Comparison of ENCODE assay signal across 17 cellular contexts in genomic region chr16:28184625-28185024, GRCh38. TPM values are rescaled to one million over a fixed set of nuclear protein-coding genes. Genes with fewer than 3 reads are reported as not detected.
DNase-seq lines count a peak whose midpoint lies in the region; ATAC-seq and TF ChIP-seq lines count a peak whose summit lies in the region.
"Had no signal": no experiment of that assay in that cellular context is flagged by ENCODE, and none has a peak within 500 bp of the region (broad histone marks: within the 10 kb centered on the region; RNA-seq: fewer than 3 reads in every experiment).

No MANE protein-coding gene starts in this region.

- H3K9me3 ChIP-seq in CD4-positive, alpha-beta T cell (ENCODE audit: control insufficient read depth, low read length) = no peaks in the 10 kb centered on the region
- H3K9me3 ChIP-seq in PC-3 (ENCODE audit: low read length) = no peaks in the 10 kb centered on the region

- no peaks in the 10 kb centered on the region for H3K27me3 Mint-ChIP-seq in activated CD8-positive, alpha-beta T cell treated with anti-CD3 and anti-CD28 coated beads for 36 hours
- H3K27me3 Mint-ChIP-seq in activated CD8-positive, alpha-beta T cell treated with anti-CD3 and anti-CD28 coated beads, Interleukin-2, amount 10 ng/mL, durations not matched to agents 7 days and 5 days (ENCODE audit: low read depth) = no peaks in the 10 kb centered on the region
- no peaks in the 10 kb centered on the region for H3K27me3 Mint-ChIP-seq in CD4-positive, alpha-beta T cell
- no peaks in the 10 kb centered on the region for H3K27me3 Mint-ChIP-seq in activated B cell treated with CpG ODN at 0.5 μM for 24 hours
- peaks cover 0 to 3% (median 2%) of the 10 kb centered on the region in 3 donors for H3K27me3 Mint-ChIP-seq in immature natural killer cell (ENCODE audit: low read depth in 3 of 3)

- H3K4me3 Mint-ChIP-seq in activated CD8-positive, alpha-beta T cell treated with anti-CD3 and anti-CD28 coated beads for 36 hours = no peak overlapping the region
- H3K4me3 Mint-ChIP-seq in activated CD8-positive, alpha-beta T cell treated with anti-CD3 and anti-CD28 coated beads, Interleukin-2, amount 10 ng/mL, durations not matched to agents 7 days and 5 days = no peak overlapping the region
- H3K4me3 Mint-ChIP-seq in CD4-positive, alpha-beta T cell = no peak overlapping the region
- no peak overlapping the region for H3K4me3 Mint-ChIP-seq in activated B cell treated with CpG ODN at 0.5 μM for 24 hours
- H3K4me3 Mint-ChIP-seq in immature natural killer cell = peak overlapping the region in 1 of 5 donors; percentile 25

- no peaks in the 10 kb centered on the region for H3F3A ChIP-seq in PC-3 (ENCODE audit: low read length, unreplicated experiment)

- H3K36me3 Mint-ChIP-seq in activated CD8-positive, alpha-beta T cell treated with anti-CD3 and anti-CD28 coated beads for 36 hours (ENCODE audit: low read depth) = peaks cover 81% of the 10 kb centered on the region
- H3K36me3 Mint-ChIP-seq in activated CD8-positive, alpha-beta T cell treated with anti-CD3 and anti-CD28 coated beads, Interleukin-2, amount 10 ng/mL, durations not matched to agents 7 days and 5 days (ENCODE audit: low read depth) = peaks cover 75% of the 10 kb centered on the region
- H3K36me3 Mint-ChIP-seq in CD4-positive, alpha-beta T cell (ENCODE audit: low read depth) = peaks cover 70% of the 10 kb centered on the region
- H3K36me3 Mint-ChIP-seq in activated B cell treated with CpG ODN at 0.5 μM for 24 hours (ENCODE audit: low read depth) (peaks cover 34% of the 10 kb centered on the region), immature natural killer cell (peaks cover 4 to 14% (median 7%) of the 10 kb centered on the region in 3 donors)

- peaks cover 3% of the 10 kb centered on the region for H3K9me3 Mint-ChIP-seq in activated CD8-positive, alpha-beta T cell treated with anti-CD3 and anti-CD28 coated beads for 36 hours
- peaks cover 3% of the 10 kb centered on the region for H3K9me3 Mint-ChIP-seq in activated CD8-positive, alpha-beta T cell treated with anti-CD3 and anti-CD28 coated beads, Interleukin-2, amount 10 ng/mL, durations not matched to agents 7 days and 5 days (ENCODE audit: insufficient read depth)
- H3K9me3 Mint-ChIP-seq in CD4-positive, alpha-beta T cell = peaks cover 2% of the 10 kb centered on the region
- peaks cover 3% of the 10 kb centered on the region for H3K9me3 Mint-ChIP-seq in activated B cell treated with CpG ODN at 0.5 μM for 24 hours
- no peaks in the 10 kb centered on the region for H3K9me3 Mint-ChIP-seq in immature natural killer cell

- peaks cover 88% of the 10 kb centered on the region for H3K4me1 Mint-ChIP-seq in activated CD8-positive, alpha-beta T cell treated with anti-CD3 and anti-CD28 coated beads for 36 hours (ENCODE audit: low read depth)
- peaks cover 91% of the 10 kb centered on the region for H3K4me1 Mint-ChIP-seq in activated CD8-positive, alpha-beta T cell treated with anti-CD3 and anti-CD28 coated beads, Interleukin-2, amount 10 ng/mL, durations not matched to agents 7 days and 5 days (ENCODE audit: low read depth)
- peaks cover 95% of the 10 kb centered on the region for H3K4me1 Mint-ChIP-seq in CD4-positive, alpha-beta T cell (ENCODE audit: low read depth)
- peaks cover 95% of the 10 kb centered on the region for H3K4me1 Mint-ChIP-seq in activated B cell treated with CpG ODN at 0.5 μM for 24 hours
- peaks cover 89 to 97% of the 10 kb centered on the region in 2 donors for H3K4me1 Mint-ChIP-seq in immature natural killer cell

- CTCF ChIA-PET in activated CD8-positive, alpha-beta T cell treated with anti-CD3 and anti-CD28 coated beads for 36 hours (lab: Charles Lee) = interaction anchor here (1.0 kb wide), 1 partner anchor 18 kb away, joined by 3 read pairs; no protein-coding TSS in a partner anchor
- CTCF ChIA-PET in activated CD8-positive, alpha-beta T cell treated with anti-CD3 and anti-CD28 coated beads, Interleukin-2, amount 10 ng/mL, durations not matched to agents 7 days and 5 days (lab: Charles Lee) = interaction anchor here (1.2 to 1.5 kb wide), 2 partner anchors 11 to 46 kb away, joined by 3 to 4 read pairs; no protein-coding TSS in a partner anchor
- CTCF ChIA-PET in CD4-positive, alpha-beta T cell (lab: Charles Lee) = interaction anchor here (1.6 to 1.8 kb wide), 2 partner anchors 9 to 48 kb away, joined by 3 to 5 read pairs; no protein-coding TSS in a partner anchor
- CTCF ChIA-PET in activated B cell treated with CpG ODN at 0.5 μM for 24 hours (lab: Charles Lee) = no interaction called here
- CTCF ChIA-PET in PC-3 (lab: Charles Lee) = no interaction called here

- no peak overlapping the region for H2AFZ ChIP-seq in PC-3 (ENCODE audit: low read length)

- ATAC-seq in activated CD8-positive, alpha-beta T cell treated with anti-CD3 and anti-CD28 coated beads for 36 hours = no peak
- no peak for ATAC-seq in activated CD8-positive, alpha-beta T cell treated with anti-CD3 and anti-CD28 coated beads, Interleukin-2, amount 10 ng/mL, durations not matched to agents 7 days and 5 days
- ATAC-seq in CD4-positive, alpha-beta T cell (ENCODE audit: poor library complexity) = no peak
- ATAC-seq in activated B cell treated with CpG ODN at 0.5 μM for 24 hours (ENCODE audit: low read depth) (no peak), PC-3 (no peak)
- ATAC-seq: Panc1, Right ventricle myocardium inferior had no signal

- peaks cover 17% of the 10 kb centered on the region for H3K4me1 ChIP-seq in PC-3 (ENCODE audit: insufficient read depth, low read length)

- no peak overlapping the region for H3K4me3 ChIP-seq in PC-3 (ENCODE audit: low read length)

- no peak overlapping the region for H3K9ac ChIP-seq in PC-3 (ENCODE audit: low read length)

- intact Hi-C loops in activated CD8-positive, alpha-beta T cell treated with anti-CD3 and anti-CD28 coated beads for 36 hours (cut with micrococcal nuclease) = no loop called here
- intact Hi-C loops in CD4-positive, alpha-beta T cell (cut with DNase I, micrococcal nuclease) = loop anchor here in 1 of 2 experiments (5.0 kb wide), 1 partner anchor 37 kb away; no protein-coding TSS in a partner anchor
- intact Hi-C loops in activated B cell treated with CpG ODN at 0.5 μM for 24 hours (cut with micrococcal nuclease) = no loop called here
- intact Hi-C loops in PC-3 (cut with micrococcal nuclease) = no loop called here

- POLR2A ChIA-PET in activated CD8-positive, alpha-beta T cell treated with anti-CD3 and anti-CD28 coated beads for 36 hours (lab: Charles Lee) = interaction anchor here (0.6 to 5.7 kb wide), 5 partner anchors 9 to 38 kb away, joined by 3 to 61 read pairs (median 5); partner anchors contain the start of gene XPO6
- POLR2A ChIA-PET in activated CD8-positive, alpha-beta T cell treated with anti-CD3 and anti-CD28 coated beads, Interleukin-2, amount 10 ng/mL, durations not matched to agents 7 days and 5 days (lab: Charles Lee) = no interaction called here
- POLR2A ChIA-PET in CD4-positive, alpha-beta T cell (lab: Charles Lee) = interaction anchor here (1.2 to 1.9 kb wide), 3 partner anchors 9 to 40 kb away, joined by 3 to 8 read pairs (median 6); no protein-coding TSS in a partner anchor
- POLR2A ChIA-PET in activated B cell treated with CpG ODN at 0.5 μM for 24 hours (lab: Charles Lee) (no interaction called here), PC-3 (lab: Charles Lee; ENCODE audit: unreplicated experiment) (no interaction called here)

- H3K27me3 ChIP-seq in CD4-positive, alpha-beta T cell (ENCODE audit: control insufficient read depth, insufficient read depth, low read length) = no peaks in the 10 kb centered on the region
- H3K27me3 ChIP-seq in PC-3 (ENCODE audit: low read length) = no peaks in the 10 kb centered on the region

- H3K79me2 ChIP-seq in PC-3 (ENCODE audit: low read length) = peaks cover 99% of the 10 kb centered on the region

- H3K27ac Mint-ChIP-seq in activated CD8-positive, alpha-beta T cell treated with anti-CD3 and anti-CD28 coated beads for 36 hours = peak overlapping the region; percentile 96
- no peak overlapping the region for H3K27ac Mint-ChIP-seq in activated CD8-positive, alpha-beta T cell treated with anti-CD3 and anti-CD28 coated beads, Interleukin-2, amount 10 ng/mL, durations not matched to agents 7 days and 5 days
- H3K27ac Mint-ChIP-seq in CD4-positive, alpha-beta T cell = peak overlapping the region; percentile 85
- peak overlapping the region; percentile 62 for H3K27ac Mint-ChIP-seq in activated B cell treated with CpG ODN at 0.5 μM for 24 hours
- peak overlapping the region in 4 of 6 donors; percentile 30 to 80 (median 68) for H3K27ac Mint-ChIP-seq in immature natural killer cell

- no peak overlapping the region for H3K27ac ChIP-seq in CD4-positive, alpha-beta T cell (ENCODE audit: low read depth, low read length)
- no peak overlapping the region for H3K27ac ChIP-seq in PC-3 (ENCODE audit: low read length)

- TF ChIP-seq CTCF in activated CD8-positive, alpha-beta T cell treated with anti-CD3 and anti-CD28 coated beads for 36 hours (IDR thresholded peaks at IDR 0.05) = no peak
- no peak for TF ChIP-seq CTCF in CD4-positive, alpha-beta T cell (IDR thresholded peaks at IDR 0.05)
- no peak for TF ChIP-seq CTCF in activated B cell treated with CpG ODN at 0.5 μM for 24 hours (IDR thresholded peaks at IDR 0.05)
- no peak for TF ChIP-seq CTCF in PC-3 (conservative IDR thresholded peaks at IDR 0.05; ENCODE audit: low read depth, low read length)

- H3K36me3 ChIP-seq in PC-3 (ENCODE audit: low read depth, low read length) = peaks cover 17% of the 10 kb centered on the region

- H3K4me2 ChIP-seq in PC-3 (ENCODE audit: low read length) = no peak overlapping the region

- H4K20me1 ChIP-seq in PC-3 (ENCODE audit: low read length) = peaks cover 42% of the 10 kb centered on the region

- no TSS peak for BruUV-seq in PC-3 (replicated peaks; lab: Mats Ljungman, UMichigan)

- no peak for DNase-seq in activated CD8-positive, alpha-beta T cell treated with anti-CD3 and anti-CD28 coated beads for 36 hours
- DNase-seq in activated CD8-positive, alpha-beta T cell treated with anti-CD3 and anti-CD28 coated beads, Interleukin-2, amount 10 ng/mL, durations not matched to agents 7 days and 5 days = no peak
- no peak for DNase-seq in CD4-positive, alpha-beta T cell
- DNase-seq in activated B cell treated with CpG ODN at 0.5 μM for 24 hours (no peak), immature natural killer cell (no peak), NCI-H2227 treated with DMSO at 0.1 percent for 48 hours (lab: John Stamatoyannopoulos, UW) (no peak), dedifferentiated amniotic fluid mesenchymal stem cell (ENCODE audit: extremely low spot score) (no peak), PC-3 (no peak)
- DNase-seq: DND-41, GDM1, KG1, NCI-H1048, NCI-H1694, NCI-H2107, NCI-H748 treated with DMSO at 0.1 percent for 48 hours had no signal

- no peaks in the 10 kb centered on the region for H3K9me2 ChIP-seq in PC-3 (replicated peaks; ENCODE audit: low read length)

RNA-seq across cellular contexts. Expression of gene XPO6, which starts 27.1 kb away (rescaled TPM):
- 100 to 1,000 TPM; 250 to 253 TPM for total RNA-seq in activated CD8-positive, alpha-beta T cell treated with anti-CD3 and anti-CD28 coated beads for 36 hours
- 100 to 1,000 TPM; 206 to 209 TPM for total RNA-seq in activated CD8-positive, alpha-beta T cell treated with anti-CD3 and anti-CD28 coated beads, Interleukin-2, amount 10 ng/mL, durations not matched to agents 7 days and 5 days
- total RNA-seq in CD4-positive, alpha-beta T cell = 100 to 1,000 TPM; 378 to 390 TPM
- total RNA-seq in activated B cell treated with CpG ODN at 0.5 μM for 24 hours = 212 and 236 TPM in 2 replicates
- polyA plus RNA-seq in immature natural killer cell = 10 to 100 TPM; 40.7 to 75.5 (median 42.2) TPM
- total RNA-seq in PC-3 (2014; rRNA removed) = 106 and 110 TPM in 2 replicates

Comparison
In these comparisons a context has a peak if more than half of its experiments do, and no peak if none do; other contexts are left out.
1. POLR2A ChIA-PET loops: an anchor here in activated CD8-positive, alpha-beta T cell treated with anti-CD3 and anti-CD28 coated beads for 36 hours (0.6 to 5.7 kb wide) and CD4-positive, alpha-beta T cell (1.2 to 1.9 kb wide); none called in activated CD8-positive, alpha-beta T cell treated with anti-CD3 and anti-CD28 coated beads, Interleukin-2, amount 10 ng/mL, durations not matched to agents 7 days and 5 days, activated B cell treated with CpG ODN at 0.5 μM for 24 hours and PC-3.
2. CTCF ChIA-PET loops: an anchor here in activated CD8-positive, alpha-beta T cell treated with anti-CD3 and anti-CD28 coated beads for 36 hours (1.0 kb wide), activated CD8-positive, alpha-beta T cell treated with anti-CD3 and anti-CD28 coated beads, Interleukin-2, amount 10 ng/mL, durations not matched to agents 7 days and 5 days (1.2 to 1.5 kb wide) and CD4-positive, alpha-beta T cell (1.6 to 1.8 kb wide); none called in activated B cell treated with CpG ODN at 0.5 μM for 24 hours and PC-3.